In genomic region chr20:33647603-33648395, GRCh38 we compare ENCODE assay signal across 8 cellular contexts. TPM values are rescaled to one million over a fixed set of nuclear protein-coding genes. Genes with fewer than 3 reads are reported as not detected.
DNase-seq lines count a peak whose midpoint lies in the region; ATAC-seq and TF ChIP-seq lines count a peak whose summit lies in the region.

No MANE protein-coding gene starts in this region.

- in situ Hi-C loops in KBM-7 (cut with MboI; ENCODE audit: low pct_unique_long_range_greater_than_20kb, low sequenced_read_pairs), result no loop called here

- H3K4me3 Mint-ChIP-seq in osteocyte (ENCODE audit: unreplicated experiment), result peak overlapping the region; percentile 39

- no peaks in the 10 kb centered on the region for H3K9me3 Mint-ChIP-seq in osteocyte (ENCODE audit: unreplicated experiment)

- no peak for TF ChIP-seq CTCF in cardiac fibroblast (IDR thresholded peaks at IDR 0.05; ENCODE audit: low read depth, low read length)
- no peak for TF ChIP-seq CTCF in osteocyte (IDR thresholded peaks at IDR 0.05)

- DNase-seq in cardiac fibroblast (ENCODE audit: low read depth in 2 of 2) (peak; percentile 55 to 85), osteocyte (ENCODE audit: extremely low spot score, unreplicated experiment) (no peak), iPS-NIHi7 (ENCODE audit: extremely low spot score) (no peak), KBM-7 (no peak)
- no peak for DNase-seq in activated effector memory CD4-positive, alpha-beta T cell treated with anti-CD3 and anti-CD28 coated beads, Interleukin-2, amount 50 U/mL, for 16 hours

- H3K27ac Mint-ChIP-seq in osteocyte (ENCODE audit: unreplicated experiment), result peak overlapping the region; percentile 69

- peaks cover 21% of the 10 kb centered on the region for H3K4me1 Mint-ChIP-seq in osteocyte (ENCODE audit: unreplicated experiment)

- ATAC-seq in GM18498 (IDR thresholded peaks at IDR 0.05; ENCODE audit: unreplicated experiment) (peak; percentile 81), HG02763 (IDR thresholded peaks at IDR 0.05; ENCODE audit: unreplicated experiment) (peak; percentile 55), GM21515 (IDR thresholded peaks at IDR 0.05; ENCODE audit: unreplicated experiment) (no peak)

- H3K4me3 ChIP-seq in cardiac fibroblast (replicated peaks in 1 of 2; ENCODE audit: low read depth in 2 of 2, low read length in 2 of 2), result no peak overlapping the region

- H3K36me3 Mint-ChIP-seq in osteocyte (ENCODE audit: unreplicated experiment), result peaks cover 21% of the 10 kb centered on the region

- no peaks in the 10 kb centered on the region for H3K27me3 Mint-ChIP-seq in osteocyte (ENCODE audit: unreplicated experiment)

RNA-seq across cellular contexts. Expression of gene C20orf144, which starts 14.3 kb away (rescaled TPM):
- 0.13 and 0.37 TPM in 2 replicates for total RNA-seq in osteocyte

RNA-seq across cellular contexts. Expression of gene ACTL10, which starts 18.9 kb away (rescaled TPM):
- 0.52 and 0.54 TPM in 2 replicates for total RNA-seq in osteocyte

RNA-seq across cellular contexts. Expression of gene NECAB3, which starts 26.4 kb away (rescaled TPM):
- 29.1 and 30.0 TPM in 2 replicates for total RNA-seq in osteocyte

RNA-seq across cellular contexts. Expression of gene E2F1, which starts 38.4 kb away (rescaled TPM):
- total RNA-seq in osteocyte, result 5.6 and 6.3 TPM in 2 replicates

Comparison
In these comparisons a context has a peak if more than half of its experiments do, and no peak if none do; other contexts are left out.
1. DNase-seq: peak in cardiac fibroblast (2 of 2); none in osteocyte (single experiment), activated effector memory CD4-positive, alpha-beta T cell treated with anti-CD3 and anti-CD28 coated beads, Interleukin-2, amount 50 U/mL, for 16 hours (single experiment), iPS-NIHi7 (single experiment) and KBM-7 (single experiment).